ENCODE assay signal across 13 cellular contexts in the genomic region with DNA sequence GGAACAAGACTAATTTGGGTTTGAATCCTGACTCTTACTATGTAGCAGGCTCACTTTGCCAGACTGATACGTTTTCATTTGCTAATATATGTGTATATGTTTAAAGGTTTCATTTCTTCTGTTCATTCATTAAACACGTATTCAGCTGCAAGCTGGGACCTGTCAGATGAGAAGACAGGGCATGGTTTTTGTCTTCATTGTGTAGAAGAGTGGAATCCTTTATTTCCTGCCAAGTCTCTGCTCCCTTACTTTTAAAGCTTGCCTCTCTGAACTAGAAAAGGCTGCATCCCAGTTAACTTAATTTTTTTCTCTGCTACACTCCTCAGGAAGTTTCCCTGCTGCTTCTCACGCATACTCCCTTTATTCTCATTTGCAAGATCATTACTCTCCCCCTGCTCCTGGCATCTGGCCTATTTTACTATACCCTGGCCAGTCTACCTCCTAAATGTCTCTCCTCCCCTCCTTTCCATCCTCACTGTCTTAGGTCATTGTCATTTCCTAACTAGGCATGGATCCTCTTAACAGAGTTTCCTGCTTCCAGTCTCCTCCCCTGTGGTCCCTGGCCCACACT.
"Had no signal": no experiment of that assay in that cellular context is flagged by ENCODE, and none has a peak within 500 bp of the region (broad histone marks: within the 10 kb centered on the region; RNA-seq: fewer than 3 reads in every experiment).

No MANE protein-coding gene starts in this region.

- H3K9me3 ChIP-seq: pancreas had no signal

- H3K27ac ChIP-seq: pancreas had no signal

- H3K36me3 Mint-ChIP-seq: activated naive CD8-positive, alpha-beta T cell treated with anti-CD3 and anti-CD28 coated beads, Interleukin-2, amount 10 ng/mL, durations not matched to agents 7 days and 5 days; T-cell had no signal

- ATAC-seq: activated T-cell treated with anti-CD3 and anti-CD28 coated beads, Interleukin-2, amount 50 U/mL, for 72 hours; left colon; pancreas; T-cell had no signal

- H3K4me3 ChIP-seq: lung, pancreas had no signal

- H3K27me3 ChIP-seq: pancreas had no signal

- H3K9me3 Mint-ChIP-seq: activated CD4-positive, alpha-beta memory T cell treated with anti-CD3 and anti-CD28 coated beads, Interleukin-2, amount 10 ng/mL, durations not matched to agents 7 days and 5 days; activated naive CD8-positive, alpha-beta T cell treated with anti-CD3 and anti-CD28 coated beads, Interleukin-2, amount 10 ng/mL, durations not matched to agents 7 days and 5 days had no signal

- H3K36me3 ChIP-seq: pancreas had no signal

- DNase-seq: activated CD4-positive, alpha-beta memory T cell treated with anti-CD3 and anti-CD28 coated beads, Interleukin-2, amount 10 ng/mL, durations not matched to agents 7 days and 5 days; activated gamma-delta T cell treated with Interleukin-2 at 50 U/mL for 16 hours; activated naive CD8-positive, alpha-beta T cell treated with anti-CD3 and anti-CD28 coated beads, Interleukin-2, amount 10 ng/mL, durations not matched to agents 7 days and 5 days; activated T-cell treated with anti-CD3 and anti-CD28 coated beads, Interleukin-2, amount 50 U/mL, for 72 hours; anterior cingulate cortex; hippocampal formation; left colon; nephron progenitor cell; pancreas; small intestine; T-cell; T1000 had no signal

- H3K27ac Mint-ChIP-seq: activated CD4-positive, alpha-beta memory T cell treated with anti-CD3 and anti-CD28 coated beads, Interleukin-2, amount 10 ng/mL, durations not matched to agents 7 days and 5 days; activated naive CD8-positive, alpha-beta T cell treated with anti-CD3 and anti-CD28 coated beads, Interleukin-2, amount 10 ng/mL, durations not matched to agents 7 days and 5 days; activated T-cell treated with anti-CD3 and anti-CD28 coated beads, Interleukin-2, amount 50 U/mL, for 72 hours; nephron progenitor cell; T-cell had no signal

- H3K4me1 ChIP-seq: pancreas had no signal

- H3K4me3 Mint-ChIP-seq: activated CD4-positive, alpha-beta memory T cell treated with anti-CD3 and anti-CD28 coated beads, Interleukin-2, amount 10 ng/mL, durations not matched to agents 7 days and 5 days; activated naive CD8-positive, alpha-beta T cell treated with anti-CD3 and anti-CD28 coated beads, Interleukin-2, amount 10 ng/mL, durations not matched to agents 7 days and 5 days; activated T-cell treated with anti-CD3 and anti-CD28 coated beads, Interleukin-2, amount 50 U/mL, for 72 hours; nephron progenitor cell; T-cell had no signal

- H3K4me1 Mint-ChIP-seq: activated CD4-positive, alpha-beta memory T cell treated with anti-CD3 and anti-CD28 coated beads, Interleukin-2, amount 10 ng/mL, durations not matched to agents 7 days and 5 days; activated naive CD8-positive, alpha-beta T cell treated with anti-CD3 and anti-CD28 coated beads, Interleukin-2, amount 10 ng/mL, durations not matched to agents 7 days and 5 days; T-cell had no signal
